Comparison of ENCODE assay signal across 1 cellular context in genomic region chr5:60960591-60960990, GRCh38.
TF ChIP-seq lines count a peak whose summit lies in the region.

No MANE protein-coding gene starts in this region.

TF ChIP-seq in GM12878, 131 proteins besides CTCF, POLR2A, EP300 and RAD21:
- TF ChIP-seq SMC3 (IDR thresholded peaks at IDR 0.05; ENCODE audit: borderline replicate concordance, low read length) = peak; percentile 47; the same call in 1 of the 2 replicates
- 0 out of 2 replicates have a peak, but pooled peaks have one; percentile 37 for TF ChIP-seq ZNF384 (IDR thresholded peaks at IDR 0.05; ENCODE audit: borderline replicate concordance, low read depth, low read length)
- TF ChIP-seq, protein P1, sequence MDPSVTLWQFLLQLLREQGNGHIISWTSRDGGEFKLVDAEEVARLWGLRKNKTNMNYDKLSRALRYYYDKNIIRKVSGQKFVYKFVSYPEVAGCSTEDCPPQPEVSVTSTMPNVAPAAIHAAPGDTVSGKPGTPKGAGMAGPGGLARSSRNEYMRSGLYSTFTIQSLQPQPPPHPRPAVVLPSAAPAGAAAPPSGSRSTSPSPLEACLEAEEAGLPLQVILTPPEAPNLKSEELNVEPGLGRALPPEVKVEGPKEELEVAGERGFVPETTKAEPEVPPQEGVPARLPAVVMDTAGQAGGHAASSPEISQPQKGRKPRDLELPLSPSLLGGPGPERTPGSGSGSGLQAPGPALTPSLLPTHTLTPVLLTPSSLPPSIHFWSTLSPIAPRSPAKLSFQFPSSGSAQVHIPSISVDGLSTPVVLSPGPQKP (IDR thresholded peaks at IDR 0.05; ENCODE audit: low read depth, low read length) = 0 out of 2 replicates have a peak, but pooled peaks have one; percentile 11
- no peak for TF ChIP-seq NR2C2 (IDR thresholded peaks at IDR 0.05; ENCODE audit: borderline replicate concordance, control insufficient read depth, insufficient read length, low read depth)
- no peak for TF ChIP-seq ATF2 (IDR thresholded peaks at IDR 0.05; ENCODE audit: low read length)
- peak; percentile 14; the same call in 1 of the 2 replicates for TF ChIP-seq RUNX3 (IDR thresholded peaks at IDR 0.05; ENCODE audit: low read length)
